Comparison of ENCODE assay signal across 8 cellular contexts in the genomic region with DNA sequence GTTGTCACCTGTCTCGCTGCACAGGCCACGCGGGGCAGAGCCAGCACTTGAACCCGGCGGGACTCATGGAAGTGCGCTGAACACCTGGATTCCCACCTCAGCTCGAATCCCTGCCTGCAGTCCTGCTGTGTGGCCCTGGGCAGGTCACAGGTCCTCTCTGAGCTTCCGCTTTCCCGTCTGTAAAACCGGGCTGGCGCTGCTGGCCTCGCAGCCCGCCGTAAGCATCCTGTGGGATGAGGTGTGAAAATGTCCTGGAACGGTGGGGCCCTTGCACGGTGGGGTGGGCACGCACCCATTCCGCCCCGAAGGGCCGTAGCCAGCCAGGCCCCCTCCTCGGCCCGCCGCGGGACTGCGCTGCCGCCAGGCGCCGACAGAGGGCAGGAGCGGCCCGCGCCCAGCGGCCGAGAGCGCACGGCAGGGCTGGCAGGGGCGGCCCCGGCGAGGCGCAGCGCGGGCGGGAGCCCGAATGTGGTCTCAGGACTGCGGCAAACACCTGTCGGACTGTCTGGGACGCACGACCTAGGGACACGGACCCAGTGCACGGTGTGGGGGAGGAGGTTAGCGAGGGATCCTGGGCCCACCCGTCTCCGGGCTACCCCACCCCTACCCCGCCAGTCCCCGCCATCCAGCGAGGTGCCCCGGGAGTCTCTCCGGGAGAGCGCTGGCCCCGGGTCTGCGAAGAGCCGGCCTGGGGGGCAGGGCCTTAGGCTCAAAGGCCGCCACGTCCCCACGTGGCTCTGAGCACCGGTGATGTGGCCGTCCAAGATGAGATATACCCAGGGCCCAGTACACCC. TPM values are rescaled to one million over a fixed set of nuclear protein-coding genes. Genes with fewer than 3 reads are reported as not detected.
A peak's percentile ranks its signal among the peaks of the same experiment; 100 is the strongest.
DNase-seq lines count a peak whose midpoint lies in the region; ATAC-seq and TF ChIP-seq lines count a peak whose summit lies in the region.

No MANE protein-coding gene starts in this region.

- DNase-seq in DMS 273 (lab: John Stamatoyannopoulos, UW; ENCODE audit: unreplicated experiment): peak; percentile 89
- DNase-seq in DMS 273 treated with DMSO at 0.1 percent for 48 hours (lab: John Stamatoyannopoulos, UW): no peak
- peak; percentile 78 for DNase-seq in OCI-M1 (lab: John Stamatoyannopoulos, UW)
- peak; percentile 30 for DNase-seq in activated effector memory CD4-positive, alpha-beta T cell treated with Interleukin-2 at 50 U/mL for 16 hours
- peak; percentile 40 for DNase-seq in glomerular visceral epithelial cell (ENCODE audit: extremely low spot score)
- DNase-seq in prostate gland (ENCODE audit: low spot score): no peak
- DNase-seq in dedifferentiated amniotic fluid mesenchymal stem cell (ENCODE audit: extremely low spot score): no peak

- peak; percentile 82 for ATAC-seq in HG02981 (IDR thresholded peaks at IDR 0.05; ENCODE audit: unreplicated experiment)

- no peak for TF ChIP-seq POLR2A in prostate gland (IDR thresholded peaks at IDR 0.05)

- H3K4me3 ChIP-seq in prostate gland: peak overlapping the region in 1 of 2 donors; percentile 7

- 35% methylated on average over 28 of the region's 66 CpGs for WGBS in prostate gland

- H3K27ac ChIP-seq in prostate gland: no peak overlapping the region

- no peaks in the 10 kb centered on the region for H3K27me3 ChIP-seq in prostate gland (replicated peaks; ENCODE audit: insufficient read depth)

- H3K4me1 ChIP-seq in prostate gland (replicated peaks): peaks cover 24% of the 10 kb centered on the region

- no peaks in the 10 kb centered on the region for H3K36me3 ChIP-seq in prostate gland

- intact Hi-C loops in prostate gland (cut with DNase I): loop anchor here (2.0 to 5.0 kb wide), 3 partner anchors 72 to 254 kb away; no protein-coding TSS in a partner anchor

- TF ChIP-seq CTCF in prostate gland (IDR thresholded peaks at IDR 0.05): peak; percentile 82 to 98 (median 92)

- no peaks in the 10 kb centered on the region for H3K9me3 ChIP-seq in prostate gland

RNA-seq across cellular contexts. Expression of a gene that starts 40.4 kb away (rescaled TPM):
- total RNA-seq in prostate gland: 1 to 10 TPM in 1 of 2 donors, not detected in 1; 3.2 TPM

Comparison
In these comparisons a context has a peak if more than half of its experiments do, and no peak if none do; other contexts are left out.
1. DNase-seq: peak in DMS 273 (single experiment), OCI-M1 (single experiment), activated effector memory CD4-positive, alpha-beta T cell treated with Interleukin-2 at 50 U/mL for 16 hours (single experiment) and glomerular visceral epithelial cell (single experiment); none in DMS 273 treated with DMSO at 0.1 percent for 48 hours (single experiment), prostate gland (single experiment) and dedifferentiated amniotic fluid mesenchymal stem cell (single experiment).